ENCODE assay signal across 2 cellular contexts in the genomic region with DNA sequence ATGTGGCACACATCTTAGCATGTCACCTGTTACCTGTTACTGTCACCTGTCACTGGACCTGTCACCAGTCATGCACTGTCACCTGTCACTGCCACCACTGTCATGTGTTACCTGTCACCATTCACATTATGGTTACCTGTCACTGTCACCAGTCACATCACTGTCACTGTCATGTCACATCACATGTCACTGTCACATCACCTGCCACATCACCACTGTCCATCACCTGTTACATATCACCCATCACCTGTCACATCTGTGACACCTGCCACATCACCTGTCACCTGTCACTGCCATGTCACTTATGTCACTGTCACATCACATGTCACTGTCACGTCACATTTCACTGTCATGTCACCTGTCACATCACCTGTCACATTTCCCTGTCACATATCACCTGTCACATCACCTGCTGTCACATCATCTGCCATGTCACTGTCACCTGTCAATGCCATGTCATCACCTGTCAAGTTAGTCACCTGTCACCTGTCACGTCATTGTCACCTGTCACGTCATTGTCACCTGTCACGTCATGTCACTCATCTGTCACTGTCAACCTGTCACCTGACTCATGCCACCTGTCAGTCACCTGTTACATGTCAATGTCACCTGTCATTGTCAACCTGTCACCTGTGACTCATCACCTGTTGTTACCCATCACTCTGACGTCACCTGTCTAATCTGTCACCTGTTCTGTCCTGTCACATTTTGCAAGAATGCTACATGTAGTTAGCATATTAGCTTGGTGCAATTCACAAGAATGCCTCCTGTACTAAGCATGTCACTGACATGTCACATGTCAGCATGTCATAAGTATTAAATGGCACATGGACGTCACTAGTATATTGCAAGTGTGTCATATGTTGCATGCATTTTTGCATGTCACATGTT.
TF ChIP-seq lines count a peak whose summit lies in the region.

No MANE protein-coding gene starts in this region.

TF ChIP-seq in IMR-90, 13 proteins besides CTCF, POLR2A, EP300 and RAD21:
- TF ChIP-seq RCOR1 (IDR thresholded peaks at IDR 0.05; ENCODE audit: insufficient replicate concordance, low read length) = no peak
- 0 out of 2 replicates have a peak, but pooled peaks have one; percentile 6 for TF ChIP-seq FOS (IDR thresholded peaks at IDR 0.05; ENCODE audit: low read depth, low read length)
- no peak for TF ChIP-seq BHLHE40 (IDR thresholded peaks at IDR 0.05; ENCODE audit: low read depth, low read length)

TF ChIP-seq in endothelial cell of umbilical vein, 7 proteins besides CTCF, POLR2A, EP300 and RAD21:
- TF ChIP-seq JUN (IDR thresholded peaks at IDR 0.05; ENCODE audit: borderline replicate concordance, insufficient read depth, insufficient read length, low read depth) = peak; percentile 11
- TF ChIP-seq POLR2AphosphoS5 (IDR thresholded peaks at IDR 0.05; ENCODE audit: insufficient read depth, low read depth, low read length) = no peak
